13 cellular contexts compared by ENCODE assay signal in the genomic region with DNA sequence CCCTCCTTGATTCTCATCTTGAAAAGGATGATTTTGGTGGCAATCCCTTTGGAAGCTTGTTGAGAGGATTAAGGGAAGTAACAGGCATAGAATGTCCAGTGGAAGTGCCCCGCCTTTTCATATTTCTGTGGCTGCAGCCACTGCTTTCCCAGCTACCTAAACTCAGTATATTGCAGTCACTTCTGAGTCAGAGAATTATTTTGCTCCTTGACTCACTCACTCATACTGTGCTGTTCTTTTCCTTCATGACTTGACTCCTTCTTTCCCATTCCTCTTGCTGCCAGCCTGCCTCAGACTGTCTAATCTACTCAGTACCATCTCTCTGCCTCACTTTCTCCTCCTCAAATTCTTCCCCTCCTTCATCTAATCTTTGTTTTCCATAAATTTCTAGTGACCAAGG. TPM values are rescaled to one million over a fixed set of nuclear protein-coding genes. Genes with fewer than 3 reads are reported as not detected.
DNase-seq lines count a peak whose midpoint lies in the region; ATAC-seq and TF ChIP-seq lines count a peak whose summit lies in the region.
"Had no signal": no experiment of that assay in that cellular context is flagged by ENCODE, and none has a peak within 500 bp of the region (broad histone marks: within the 10 kb centered on the region; RNA-seq: fewer than 3 reads in every experiment).

No MANE protein-coding gene starts in this region.

- DNase-seq in right cardiac atrium (no peak), left ventricle myocardium superior (no peak), hepatic stellate cell (ENCODE audit: low spot score) (peak; percentile 17), aorta (peak in 1 of 2 donors; percentile 51), putamen (ENCODE audit: low spot score) (no peak), GF-D8 (lab: John Stamatoyannopoulos, UW) (no peak)
- DNase-seq: C1 segment of cervical spinal cord; head of caudate nucleus; NCI-H2171; stimulated activated naive CD8-positive, alpha-beta T cell treated with anti-CD3 and anti-CD28 coated beads, Interleukin-15, amount 100 ng/mL, for 72 hours; SW 1271 had no signal

- TF ChIP-seq CTCF in WI38 (IDR thresholded peaks at IDR 0.05; ENCODE audit: low read depth, low read length): no peak

- no peaks in the 10 kb centered on the region for H3K9me3 ChIP-seq in right cardiac atrium (ENCODE audit: control insufficient read depth, low read length)
- H3K9me3 ChIP-seq in aorta (ENCODE audit: control insufficient read depth, low read length): no peaks in the 10 kb centered on the region

- intact Hi-C loops in right cardiac atrium (cut with DNase I): no loop called here
- intact Hi-C loops in left ventricle myocardium superior (cut with micrococcal nuclease): no loop called here
- intact Hi-C loops in aorta (cut with DNase I): no loop called here

- no peaks in the 10 kb centered on the region for H3K36me3 ChIP-seq in aorta (ENCODE audit: control insufficient read depth in 1 of 2, insufficient read depth in 2 of 2, low read length in 1 of 2)

- peaks cover 8% of the 10 kb centered on the region for H3K4me1 ChIP-seq in right cardiac atrium (ENCODE audit: control insufficient read depth, insufficient read depth, low read length)
- peaks cover 0 to 7% of the 10 kb centered on the region in 2 donors for H3K4me1 ChIP-seq in aorta (ENCODE audit: control insufficient read depth in 1 of 2, insufficient read depth in 2 of 2, low read length in 2 of 2)

- H3K27me3 ChIP-seq in right cardiac atrium (ENCODE audit: control insufficient read depth, insufficient read depth) (no peaks in the 10 kb centered on the region), aorta (ENCODE audit: control insufficient read depth in 1 of 2, insufficient read depth in 2 of 2, low read length in 1 of 2) (no peaks in the 10 kb centered on the region)

- ATAC-seq in right cardiac atrium (no peak), left ventricle myocardium superior (no peak), aorta (ENCODE audit: low FRiP score) (peak; percentile 72), GM21737 (IDR thresholded peaks at IDR 0.05; ENCODE audit: unreplicated experiment) (no peak)
- ATAC-seq: stimulated activated naive CD8-positive, alpha-beta T cell treated with anti-CD3 and anti-CD28 coated beads, Interleukin-15, amount 100 ng/mL, for 72 hours had no signal

- WGBS in right cardiac atrium: 96% methylated on average over 1 of the region's 1 CpG
- WGBS in aorta, 2 donors: 44 to 61% methylated on average over 1 of the region's 1 CpG

- peak overlapping the region; percentile 13 for H3K27ac ChIP-seq in right cardiac atrium (ENCODE audit: low read length)
- H3K27ac ChIP-seq in aorta (ENCODE audit: low read depth in 1 of 2, low read length in 2 of 2): peak overlapping the region; percentile 38 to 64

- H3K4me3 ChIP-seq in right cardiac atrium (ENCODE audit: low read length) (no peak overlapping the region), WI38 (ENCODE audit: low read depth, low read length) (peak overlapping the region; percentile 25), aorta (ENCODE audit: low read length in 2 of 2) (peak overlapping the region in 1 of 2 donors; percentile 38)

RNA-seq across cellular contexts. Expression of a gene that starts 26.5 kb away (rescaled TPM):
- total RNA-seq in right cardiac atrium (10 to 100 TPM; 51.3 to 57.8 (median 56.1) TPM), left ventricle myocardium superior (42.2 TPM), aorta (100 to 1,000 TPM; 102 to 119 TPM)
- polyA plus RNA-seq in right cardiac atrium (48.2 TPM), aorta (100 to 1,000 TPM; 236 to 246 TPM)
